ENCODE assay signal across 16 cellular contexts in genomic region chr14:105456736-105457703, GRCh38. TPM values are rescaled to one million over a fixed set of nuclear protein-coding genes. Genes with fewer than 3 reads are reported as not detected.
DNase-seq lines count a peak whose midpoint lies in the region; ATAC-seq, FAIRE-seq and TF ChIP-seq lines count a peak whose summit lies in the region.
"Had no signal": no experiment of that assay in that cellular context is flagged by ENCODE, and none has a peak within 500 bp of the region (broad histone marks: within the 10 kb centered on the region; RNA-seq: fewer than 3 reads in every experiment).

No MANE protein-coding gene starts in this region.

- H3K79me2 ChIP-seq in K562 (ENCODE audit: control insufficient read depth, insufficient read depth, low read length): no peaks in the 10 kb centered on the region

- no peaks in the 10 kb centered on the region for H3K9me3 Mint-ChIP-seq in CD4-positive, alpha-beta T cell
- H3K9me3 Mint-ChIP-seq in activated T-cell treated with anti-CD3 and anti-CD28 coated beads, Interleukin-2, amount 50 U/mL, for 24 hours: no peaks in the 10 kb centered on the region

- TF ChIP-seq CTCF in K562 (IDR thresholded peaks at IDR 0.05 in 2 of 3, conservative IDR thresholded peaks at IDR 0.05 in 1 of 3; ENCODE audit: insufficient read depth in 2 of 3, low read depth in 1 of 3, low read length in 3 of 3) (no peak), mucosa of descending colon (IDR thresholded peaks at IDR 0.05) (no peak)
- TF ChIP-seq CTCF in CD4-positive, alpha-beta T cell (IDR thresholded peaks at IDR 0.05): no peak

- in situ Hi-C loops in K562 (cut with MboI): no loop called here

- no peak for TF ChIP-seq POLR2A in K562 (conservative IDR thresholded peaks at IDR 0.05)

- H3K9me3 ChIP-seq in K562 (replicated peaks; ENCODE audit: control insufficient read depth, insufficient read depth, low read depth, low read length) (no peaks in the 10 kb centered on the region), mucosa of descending colon (no peaks in the 10 kb centered on the region)
- no peaks in the 10 kb centered on the region for H3K9me3 ChIP-seq in CD4-positive, alpha-beta T cell (ENCODE audit: control insufficient read depth, low read length)
- H3K9me3 ChIP-seq: A549 had no signal

- no peak for TF ChIP-seq EP300 in K562 (IDR thresholded peaks at IDR 0.05; ENCODE audit: low read length)

- 98% methylated on average over 16 of the region's 26 CpGs for WGBS in K562 (ENCODE audit: insufficient coverage, low coverage, missing lambda C conversion rate)

- H3K4me3 ChIP-seq in K562 (no peak overlapping the region), mucosa of descending colon (no peak overlapping the region)
- H3K4me3 ChIP-seq: A549 had no signal

- no peaks in the 10 kb centered on the region for H3K4me1 Mint-ChIP-seq in CD4-positive, alpha-beta T cell (ENCODE audit: low read depth)
- no peaks in the 10 kb centered on the region for H3K4me1 Mint-ChIP-seq in activated T-cell treated with anti-CD3 and anti-CD28 coated beads, Interleukin-2, amount 50 U/mL, for 24 hours (ENCODE audit: low read depth)

- peaks cover 67% of the 10 kb centered on the region; the same call in 1 of the 3 replicates for H3K36me3 ChIP-seq in K562 (ENCODE audit: control insufficient read depth, insufficient read depth, low read length)
- H3K36me3 ChIP-seq in mucosa of descending colon (ENCODE audit: low read depth): no peaks in the 10 kb centered on the region

- intact Hi-C loops in Right ventricle myocardium superior (cut with DNase I) (no loop called here), cardiac septum (cut with DNase I) (no loop called here), K562 (cut with micrococcal nuclease) (no loop called here), mucosa of descending colon (cut with DNase I, micrococcal nuclease) (no loop called here)
- intact Hi-C loops in CD4-positive, alpha-beta T cell (cut with DNase I, micrococcal nuclease): no loop called here

- H3K9me1 ChIP-seq in K562 (ENCODE audit: control insufficient read depth, insufficient read depth, low read length): no peaks in the 10 kb centered on the region

- H3K4me1 ChIP-seq in K562 (replicated peaks in 1 of 2; ENCODE audit: control insufficient read depth in 2 of 2, insufficient read depth in 2 of 2, low read length in 2 of 2): peaks cover 0 to 3% of the 10 kb centered on the region in 2 experiments; a peak in 1 of 5 replicates
- no peaks in the 10 kb centered on the region for H3K4me1 ChIP-seq in mucosa of descending colon (ENCODE audit: low read depth)
- H3K4me1 ChIP-seq: A549 had no signal

- no peak for TF ChIP-seq RAD21 in K562 (CRISPR knock-in tag; conservative IDR thresholded peaks at IDR 0.05 in 1 of 2, IDR thresholded peaks at IDR 0.05 in 1 of 2)

- POLR2A ChIA-PET in K562 (lab: Yijun Ruan, JAX): interaction anchor here (0.6 to 1.7 kb wide), 3 partner anchors 15 to 31 kb away, joined by 3 to 5 read pairs (median 3); no protein-coding TSS in a partner anchor
- POLR2A ChIA-PET in CD4-positive, alpha-beta T cell (lab: Charles Lee): no interaction called here

- no peaks in the 10 kb centered on the region for H3K27me3 ChIP-seq in K562 (ENCODE audit: control insufficient read depth in 2 of 2, insufficient read depth in 2 of 2, low read length in 2 of 2)
- H3K27me3 ChIP-seq in CD4-positive, alpha-beta T cell (ENCODE audit: control insufficient read depth, insufficient read depth, low read length): no peaks in the 10 kb centered on the region

- no peaks in the 10 kb centered on the region for H3K27me3 Mint-ChIP-seq in CD4-positive, alpha-beta T cell
- H3K27me3 Mint-ChIP-seq in activated T-cell treated with anti-CD3 and anti-CD28 coated beads, Interleukin-2, amount 50 U/mL, for 24 hours: no peaks in the 10 kb centered on the region

- BruUV-seq in K562 (replicated peaks; lab: Mats Ljungman, UMichigan): no TSS peak

- ATAC-seq in Right ventricle myocardium superior (ENCODE audit: poor library complexity): peak; percentile 13
- ATAC-seq in K562: no peak
- peak; percentile 8 for ATAC-seq in mucosa of descending colon
- no peak for ATAC-seq in CD4-positive, alpha-beta T cell (ENCODE audit: poor library complexity)

- H3K4me3 Mint-ChIP-seq in CD4-positive, alpha-beta T cell: no peak overlapping the region
- H3K4me3 Mint-ChIP-seq in activated T-cell treated with anti-CD3 and anti-CD28 coated beads, Interleukin-2, amount 50 U/mL, for 24 hours: no peak overlapping the region

- no peak for DNase-seq in Right ventricle myocardium superior
- no peak for DNase-seq in cardiac septum (ENCODE audit: low spot score)
- no peak for DNase-seq in K562 (ENCODE audit: extremely low read depth in 1 of 4, low spot score in 3 of 4)
- no peak for DNase-seq in mucosa of descending colon
- DNase-seq in CD4-positive, alpha-beta T cell: no peak
- no peak for DNase-seq in COLO829 (ENCODE audit: low spot score)
- DNase-seq in activated T-cell treated with anti-CD3 and anti-CD28 coated beads, Interleukin-2, amount 50 U/mL, for 24 hours: no peak
- DNase-seq: COR-L47, DMS153, NCI-H1436, NCI-H2029, NCI-H2227 treated with DMSO at 0.1 percent for 48 hours, NCI-H524, SHP77 treated with DMSO at 0.1 percent for 48 hours had no signal

- no peak overlapping the region for H3K27ac Mint-ChIP-seq in CD4-positive, alpha-beta T cell
- no peak overlapping the region for H3K27ac Mint-ChIP-seq in activated T-cell treated with anti-CD3 and anti-CD28 coated beads, Interleukin-2, amount 50 U/mL, for 24 hours

- H3K36me3 Mint-ChIP-seq in CD4-positive, alpha-beta T cell (ENCODE audit: low read depth): peaks cover 32% of the 10 kb centered on the region
- peaks cover 73% of the 10 kb centered on the region for H3K36me3 Mint-ChIP-seq in activated T-cell treated with anti-CD3 and anti-CD28 coated beads, Interleukin-2, amount 50 U/mL, for 24 hours (ENCODE audit: low read depth)

- no peak overlapping the region for H3K27ac ChIP-seq in K562 (ENCODE audit: extremely low read depth, low read depth, low read length)
- no peak overlapping the region for H3K27ac ChIP-seq in CD4-positive, alpha-beta T cell (ENCODE audit: low read depth, low read length)
- H3K27ac ChIP-seq: A549, C4-2B had no signal

- H3K9ac ChIP-seq in K562 (ENCODE audit: insufficient read depth in 1 of 2, low read depth in 2 of 2, low read length in 2 of 2): no peak overlapping the region; a peak in 1 of 4 replicates

- no peaks in the 10 kb centered on the region for H4K20me1 ChIP-seq in K562 (replicated peaks; ENCODE audit: control insufficient read depth, insufficient read depth, low read length)

- CTCF ChIA-PET in K562 (lab: Yijun Ruan, JAX; ENCODE audit: low intra/inter-chr PET ratio): no interaction called here
- CTCF ChIA-PET in CD4-positive, alpha-beta T cell (lab: Charles Lee): interaction anchor here (1.5 kb wide), 1 partner anchor 71 kb away, joined by 3 read pairs; no protein-coding TSS in a partner anchor

- no peak overlapping the region for H2AFZ ChIP-seq in K562 (ENCODE audit: low read depth, low read length)

- H3K4me2 ChIP-seq in K562 (ENCODE audit: insufficient read depth, low read length): no peak overlapping the region
- H3K4me2 ChIP-seq: A549 had no signal

- FAIRE-seq in K562 (lab: Jason Lieb, UNC): no peak
- FAIRE-seq: A549 had no signal

RNA-seq across cellular contexts. Expression of gene CRIP2, which starts 17.6 kb away (rescaled TPM):
- total RNA-seq in Right ventricle myocardium superior (1,011 TPM), cardiac septum (918 TPM), K562 (2014; rRNA removed) (1.7 and 2.0 TPM in 2 replicates), K562 (2014; rRNA removed; fragmentation: Illumina TruSeq; extraction: Trizol) (not detected in 2 replicates), K562 (2015; rRNA removed; fragmentation: Illumina TruSeq; extraction: Trizol) (0.33 and 0.34 TPM in 2 replicates), K562 (2021) (1.2 and 1.7 TPM in 2 replicates), mucosa of descending colon (10 to 100 TPM; 10.0 to 41.6 (median 23.5) TPM)
- total RNA-seq in K562 (2011; cell fraction: chromatin; rRNA removed; ENCODE audit: low replicate concordance): 2.6 TPM in 1 of 2 replicates, not detected in the other
- 0.53 and 1.7 TPM in 2 replicates for total RNA-seq in K562 (2011; cell fraction: nucleolus; rRNA removed)
- 1.2 and 1.5 TPM in 2 replicates for total RNA-seq in K562 (2011; cell fraction: nucleoplasm; rRNA removed)
- polyA plus RNA-seq in K562 (2011; rRNA removed) (1.0 and 2.2 TPM in 2 replicates), K562 (2014; fragmentation: Illumina TruSeq; extraction: Trizol) (0.18 and 0.51 TPM in 2 replicates), K562 (2014; fragmentation: Nextera tagmentation; extraction: Ambion mirVana) (under 1 TPM; 0.25 to 0.27 TPM), K562 (2014; rRNA removed) (0.16 and 1.2 TPM in 2 replicates)
- polyA plus RNA-seq in K562 (2011; cell fraction: cytosol; rRNA removed): 4.4 and 9.0 TPM in 2 replicates
- 4.8 and 11.0 TPM in 2 replicates for polyA plus RNA-seq in K562 (2011; cell fraction: nucleus; rRNA removed)
- 1.4 and 1.9 TPM in 2 replicates for polyA plus RNA-seq in K562 (2012)
- 0.39 TPM in 1 of 2 replicates, not detected in the other for polyA minus RNA-seq in K562 (2011; rRNA and poly(A)+ RNA removed)
- 1.2 and 2.0 TPM in 2 replicates for polyA minus RNA-seq in K562 (2011; cell fraction: cytosol; rRNA and poly(A)+ RNA removed)
- 0.67 and 0.94 TPM in 2 replicates for polyA minus RNA-seq in K562 (2011; cell fraction: nucleus; rRNA and poly(A)+ RNA removed)
- total RNA-seq in CD4-positive, alpha-beta T cell: 10 to 100 TPM; 62.5 to 68.3 TPM

RNA-seq across cellular contexts. Expression of gene CRIP1, which starts 29.7 kb away (rescaled TPM):
- total RNA-seq in Right ventricle myocardium superior (71.8 TPM), cardiac septum (68.2 TPM), K562 (2014; rRNA removed) (not detected in 2 replicates), K562 (2014; rRNA removed; fragmentation: Illumina TruSeq; extraction: Trizol) (not detected in 2 replicates), K562 (2015; rRNA removed; fragmentation: Illumina TruSeq; extraction: Trizol) (not detected in 2 replicates), K562 (2021) (0.58 and 0.98 TPM in 2 replicates), mucosa of descending colon (100 to 1,000 TPM in 2 of 3 donors, 10 to 100 TPM in 1; 41.3 to 144 (median 142) TPM)
- not detected in 2 replicates for total RNA-seq in K562 (2011; cell fraction: chromatin; rRNA removed; ENCODE audit: low replicate concordance)
- not detected in 2 replicates for total RNA-seq in K562 (2011; cell fraction: nucleolus; rRNA removed)
- total RNA-seq in K562 (2011; cell fraction: nucleoplasm; rRNA removed): 0.29 TPM in 1 of 2 replicates, not detected in the other
- polyA plus RNA-seq in K562 (2011; rRNA removed) (0.14 and 0.23 TPM in 2 replicates), K562 (2014; fragmentation: Illumina TruSeq; extraction: Trizol) (not detected in 2 replicates), K562 (2014; fragmentation: Nextera tagmentation; extraction: Ambion mirVana) (not detected), K562 (2014; rRNA removed) (0.11 TPM in 1 of 2 replicates, not detected in the other)
- 0.31 and 0.46 TPM in 2 replicates for polyA plus RNA-seq in K562 (2011; cell fraction: cytosol; rRNA removed)
- 0.21 and 1.1 TPM in 2 replicates for polyA plus RNA-seq in K562 (2011; cell fraction: nucleus; rRNA removed)
- 0.72 TPM in 1 of 2 replicates, not detected in the other for polyA plus RNA-seq in K562 (2012)
- polyA minus RNA-seq in K562 (2011; rRNA and poly(A)+ RNA removed): not detected in 2 replicates
- polyA minus RNA-seq in K562 (2011; cell fraction: cytosol; rRNA and poly(A)+ RNA removed): 3.2 and 9.9 TPM in 2 replicates
- polyA minus RNA-seq in K562 (2011; cell fraction: nucleus; rRNA and poly(A)+ RNA removed): 0.78 and 1.5 TPM in 2 replicates
- total RNA-seq in CD4-positive, alpha-beta T cell: 100 to 1,000 TPM; 250 to 258 TPM

RNA-seq across cellular contexts. Expression of gene TEDC1, which starts 34.0 kb away (rescaled TPM):
- 6.2 TPM for total RNA-seq in Right ventricle myocardium superior
- total RNA-seq in cardiac septum: 3.8 TPM
- 5.0 and 22.4 TPM in 2 replicates for total RNA-seq in K562 (2011; cell fraction: chromatin; rRNA removed; ENCODE audit: low replicate concordance)
- 19.2 and 23.0 TPM in 2 replicates for total RNA-seq in K562 (2011; cell fraction: nucleolus; rRNA removed)
- total RNA-seq in K562 (2011; cell fraction: nucleoplasm; rRNA removed): 7.6 and 10.1 TPM in 2 replicates
- 26.4 and 28.3 TPM in 2 replicates for total RNA-seq in K562 (2014; rRNA removed)
- 0.64 and 0.84 TPM in 2 replicates for total RNA-seq in K562 (2014; rRNA removed; fragmentation: Illumina TruSeq; extraction: Trizol)
- total RNA-seq in K562 (2015; rRNA removed; fragmentation: Illumina TruSeq; extraction: Trizol): 6.6 and 8.8 TPM in 2 replicates
- total RNA-seq in K562 (2021): 20.1 and 25.7 TPM in 2 replicates
- polyA plus RNA-seq in K562 (2011; rRNA removed): 5.9 and 6.6 TPM in 2 replicates
- 7.3 and 21.3 TPM in 2 replicates for polyA plus RNA-seq in K562 (2011; cell fraction: cytosol; rRNA removed)
- polyA plus RNA-seq in K562 (2011; cell fraction: nucleus; rRNA removed): 19.1 and 36.6 TPM in 2 replicates
- 12.3 and 15.1 TPM in 2 replicates for polyA plus RNA-seq in K562 (2012)
- 1.2 and 6.8 TPM in 2 replicates for polyA plus RNA-seq in K562 (2014; fragmentation: Illumina TruSeq; extraction: Trizol)
- under 1 TPM; 0.21 to 0.25 TPM for polyA plus RNA-seq in K562 (2014; fragmentation: Nextera tagmentation; extraction: Ambion mirVana)
- polyA plus RNA-seq in K562 (2014; rRNA removed): 18.9 and 19.4 TPM in 2 replicates
- 0.99 and 1.6 TPM in 2 replicates for polyA minus RNA-seq in K562 (2011; rRNA and poly(A)+ RNA removed)
- polyA minus RNA-seq in K562 (2011; cell fraction: cytosol; rRNA and poly(A)+ RNA removed): 7.5 and 8.6 TPM in 2 replicates
- 10.3 and 11.8 TPM in 2 replicates for polyA minus RNA-seq in K562 (2011; cell fraction: nucleus; rRNA and poly(A)+ RNA removed)
- 10 to 100 TPM; 11.8 to 23.9 (median 21.8) TPM for total RNA-seq in mucosa of descending colon
- 100 to 1,000 TPM; 102 to 108 TPM for total RNA-seq in CD4-positive, alpha-beta T cell

RNA-seq across cellular contexts. Expression of gene MTA1, which starts 37.4 kb away (rescaled TPM):
- total RNA-seq in Right ventricle myocardium superior (191 TPM), cardiac septum (140 TPM), K562 (2014; rRNA removed) (48.1 and 61.0 TPM in 2 replicates), K562 (2014; rRNA removed; fragmentation: Illumina TruSeq; extraction: Trizol) (11.6 and 12.2 TPM in 2 replicates), K562 (2015; rRNA removed; fragmentation: Illumina TruSeq; extraction: Trizol) (32.3 and 33.4 TPM in 2 replicates), K562 (2021) (107 and 118 TPM in 2 replicates), mucosa of descending colon (100 to 1,000 TPM in 1 of 3 donors, 10 to 100 TPM in 2; 76.4 to 105 (median 79.7) TPM)
- total RNA-seq in K562 (2011; cell fraction: chromatin; rRNA removed; ENCODE audit: low replicate concordance): 154 and 390 TPM in 2 replicates
- 257 and 271 TPM in 2 replicates for total RNA-seq in K562 (2011; cell fraction: nucleolus; rRNA removed)
- 138 and 156 TPM in 2 replicates for total RNA-seq in K562 (2011; cell fraction: nucleoplasm; rRNA removed)
- polyA plus RNA-seq in K562 (2011; rRNA removed) (47.7 and 58.6 TPM in 2 replicates), K562 (2014; fragmentation: Illumina TruSeq; extraction: Trizol) (29.5 and 45.4 TPM in 2 replicates), K562 (2014; fragmentation: Nextera tagmentation; extraction: Ambion mirVana) (under 1 TPM; 0.13 to 0.14 TPM), K562 (2014; rRNA removed) (90.0 and 103 TPM in 2 replicates)
- polyA plus RNA-seq in K562 (2011; cell fraction: cytosol; rRNA removed): 31.6 and 47.1 TPM in 2 replicates
- 383 and 622 TPM in 2 replicates for polyA plus RNA-seq in K562 (2011; cell fraction: nucleus; rRNA removed)
- polyA plus RNA-seq in K562 (2012): 74.0 and 91.7 TPM in 2 replicates
- polyA minus RNA-seq in K562 (2011; rRNA and poly(A)+ RNA removed): 13.9 and 22.6 TPM in 2 replicates
- 69.0 and 80.6 TPM in 2 replicates for polyA minus RNA-seq in K562 (2011; cell fraction: cytosol; rRNA and poly(A)+ RNA removed)
- polyA minus RNA-seq in K562 (2011; cell fraction: nucleus; rRNA and poly(A)+ RNA removed): 102 and 104 TPM in 2 replicates
- total RNA-seq in CD4-positive, alpha-beta T cell: 100 to 1,000 TPM; 107 to 113 TPM

RNA-seq across cellular contexts. Expression of gene TEX22, which starts 58.7 kb away (rescaled TPM):
- 1.9 TPM for total RNA-seq in Right ventricle myocardium superior
- 0.46 TPM for total RNA-seq in cardiac septum
- total RNA-seq in K562 (2011; cell fraction: chromatin; rRNA removed; ENCODE audit: low replicate concordance): 2.3 and 5.1 TPM in 2 replicates
- 2.6 and 3.8 TPM in 2 replicates for total RNA-seq in K562 (2011; cell fraction: nucleolus; rRNA removed)
- total RNA-seq in K562 (2011; cell fraction: nucleoplasm; rRNA removed): 1.9 and 2.6 TPM in 2 replicates
- total RNA-seq in K562 (2014; rRNA removed): 0.04 and 0.05 TPM in 2 replicates
- 0.06 and 0.55 TPM in 2 replicates for total RNA-seq in K562 (2014; rRNA removed; fragmentation: Illumina TruSeq; extraction: Trizol)
- 0.14 and 0.45 TPM in 2 replicates for total RNA-seq in K562 (2015; rRNA removed; fragmentation: Illumina TruSeq; extraction: Trizol)
- total RNA-seq in K562 (2021): 1.0 and 1.7 TPM in 2 replicates
- polyA plus RNA-seq in K562 (2011; rRNA removed): 0.31 and 0.50 TPM in 2 replicates
- polyA plus RNA-seq in K562 (2011; cell fraction: cytosol; rRNA removed): 0.22 and 0.66 TPM in 2 replicates
- polyA plus RNA-seq in K562 (2011; cell fraction: nucleus; rRNA removed): 3.7 and 7.3 TPM in 2 replicates
- 0.14 and 0.36 TPM in 2 replicates for polyA plus RNA-seq in K562 (2012)
- 0.04 and 0.14 TPM in 2 replicates for polyA plus RNA-seq in K562 (2014; fragmentation: Illumina TruSeq; extraction: Trizol)
- polyA plus RNA-seq in K562 (2014; fragmentation: Nextera tagmentation; extraction: Ambion mirVana): not detected
- 0.18 and 0.23 TPM in 2 replicates for polyA plus RNA-seq in K562 (2014; rRNA removed)
- polyA minus RNA-seq in K562 (2011; rRNA and poly(A)+ RNA removed): 0.11 and 0.12 TPM in 2 replicates
- polyA minus RNA-seq in K562 (2011; cell fraction: cytosol; rRNA and poly(A)+ RNA removed): not detected in 2 replicates
- polyA minus RNA-seq in K562 (2011; cell fraction: nucleus; rRNA and poly(A)+ RNA removed): 0.56 and 0.94 TPM in 2 replicates
- 1 to 10 TPM in 1 of 3 donors, under 1 TPM in 2; 0.84 to 2.0 (median 0.95) TPM for total RNA-seq in mucosa of descending colon
- total RNA-seq in CD4-positive, alpha-beta T cell: 1 to 10 TPM; 1.3 to 2.8 TPM

Comparison
In these comparisons a context has a peak if more than half of its experiments do, and no peak if none do; other contexts are left out.
1. ATAC-seq: peak in Right ventricle myocardium superior (single experiment) and mucosa of descending colon (single experiment); none in K562 (single experiment) and CD4-positive, alpha-beta T cell (single experiment).
2. RNA of gene CRIP2, which starts 17.6 kb away (total RNA-seq): 1,011 TPM in Right ventricle myocardium superior (single experiment) and 918 TPM in cardiac septum (single experiment); 62.5 to 68.3 TPM in CD4-positive, alpha-beta T cell, 10.0 to 41.6 TPM in mucosa of descending colon and 0.33 to 2.6 TPM in K562; every median in the first group is over 10 times any median in the second.
3. RNA of gene CRIP1, which starts 29.7 kb away (total RNA-seq): 250 to 258 TPM in CD4-positive, alpha-beta T cell, 41.3 to 144 TPM in mucosa of descending colon, 71.8 TPM in Right ventricle myocardium superior (single experiment) and 68.2 TPM in cardiac septum (single experiment); 0.29 to 0.98 TPM in K562; every median in the first group is over 10 times any median in the second.